In the genomic region with DNA sequence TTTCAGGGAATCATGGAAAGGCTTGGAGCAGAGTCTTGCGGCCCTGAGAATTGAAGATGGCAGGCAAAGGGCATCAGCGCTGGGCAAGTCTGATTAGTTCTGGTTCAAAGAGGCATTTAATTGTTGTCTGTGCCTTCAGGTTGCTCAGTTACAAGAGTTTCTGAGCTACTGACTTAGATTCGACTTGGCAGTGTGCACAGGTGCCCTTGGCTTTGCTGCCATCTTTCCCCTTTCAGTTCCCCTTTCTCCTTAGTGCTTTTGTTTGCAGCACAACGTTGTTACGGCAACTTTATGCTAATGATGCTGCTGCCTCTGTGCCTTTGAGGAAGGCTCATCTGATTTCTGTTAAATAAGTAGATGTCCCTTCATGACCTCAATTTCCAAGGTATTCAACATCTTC, we compare ENCODE assay signal across 9 cellular contexts. TPM values are rescaled to one million over a fixed set of nuclear protein-coding genes. Genes with fewer than 3 reads are reported as not detected.
DNase-seq lines count a peak whose midpoint lies in the region; ATAC-seq and TF ChIP-seq lines count a peak whose summit lies in the region.
"Had no signal": no experiment of that assay in that cellular context is flagged by ENCODE, and none has a peak within 500 bp of the region (broad histone marks: within the 10 kb centered on the region; RNA-seq: fewer than 3 reads in every experiment).

No MANE protein-coding gene starts in this region.

- no peaks in the 10 kb centered on the region for H3K27me3 ChIP-seq in left lung
- no peaks in the 10 kb centered on the region for H3K27me3 ChIP-seq in foreskin keratinocyte
- H3K27me3 ChIP-seq in psoas muscle (ENCODE audit: insufficient read depth in 3 of 3, low read length in 2 of 3): no peaks in the 10 kb centered on the region

- intact Hi-C loops in left lung (cut with DNase I) (no loop called here), psoas muscle (cut with DNase I) (no loop called here)

- H3K27me3 Mint-ChIP-seq in osteocyte (ENCODE audit: unreplicated experiment): no peaks in the 10 kb centered on the region

- no peak overlapping the region for H3K4me3 Mint-ChIP-seq in osteocyte (ENCODE audit: unreplicated experiment)

- peak overlapping the region in 1 of 2 donors; percentile 39 for H3K27ac ChIP-seq in left lung
- no peak overlapping the region for H3K27ac ChIP-seq in foreskin keratinocyte
- no peak overlapping the region for H3K27ac ChIP-seq in psoas muscle
- H3K27ac ChIP-seq: parathyroid adenoma had no signal

- ATAC-seq in GM18870 (IDR thresholded peaks at IDR 0.05; ENCODE audit: unreplicated experiment) (peak; percentile 97), HG02642 (IDR thresholded peaks at IDR 0.05; ENCODE audit: poor library complexity, unreplicated experiment) (peak; percentile 97), left lung (peak; percentile 77), foreskin keratinocyte (no peak), psoas muscle (no peak)
- no peak for ATAC-seq in stimulated activated naive CD8-positive, alpha-beta T cell treated with anti-CD3 and anti-CD28 coated beads, Interleukin-15, Interleukin-2, amounts not matched to agents 100 U/mL and 50 U/mL, for 24 hours

- TF ChIP-seq CTCF in left lung (IDR thresholded peaks at IDR 0.05) (no peak), foreskin keratinocyte (conservative IDR thresholded peaks at IDR 0.05) (no peak), psoas muscle (IDR thresholded peaks at IDR 0.05) (no peak), osteocyte (IDR thresholded peaks at IDR 0.05) (no peak)

- 71 to 74% (median 74%) methylated on average over 5 of the region's 5 CpGs for WGBS in psoas muscle, 3 donors

- no peaks in the 10 kb centered on the region for H3K4me1 Mint-ChIP-seq in osteocyte (ENCODE audit: unreplicated experiment)

- H3K9me3 ChIP-seq in left lung (no peaks in the 10 kb centered on the region), psoas muscle (no peaks in the 10 kb centered on the region)

- H3K36me3 ChIP-seq in left lung (no peaks in the 10 kb centered on the region), psoas muscle (ENCODE audit: insufficient read depth in 1 of 2, low read depth in 1 of 2) (no peaks in the 10 kb centered on the region)

- no peaks in the 10 kb centered on the region for H3K9me3 Mint-ChIP-seq in osteocyte (ENCODE audit: unreplicated experiment)

- DNase-seq in NCI-H146 (lab: John Stamatoyannopoulos, UW) (peak; percentile 39), left lung (peak in 1 of 2 donors; percentile 53), foreskin keratinocyte (no peak), psoas muscle (no peak), osteocyte (ENCODE audit: extremely low spot score, unreplicated experiment) (no peak)
- DNase-seq in stimulated activated naive CD8-positive, alpha-beta T cell treated with anti-CD3 and anti-CD28 coated beads, Interleukin-15, Interleukin-2, amounts not matched to agents 100 U/mL and 50 U/mL, for 24 hours: no peak

- no peak overlapping the region for H3K27ac Mint-ChIP-seq in osteocyte (ENCODE audit: unreplicated experiment)

- H3K36me3 Mint-ChIP-seq in osteocyte (ENCODE audit: unreplicated experiment): no peaks in the 10 kb centered on the region

- no peak overlapping the region for H3K4me3 ChIP-seq in left lung
- H3K4me3 ChIP-seq in psoas muscle: no peak overlapping the region

- H3K4me1 ChIP-seq in left lung (no peaks in the 10 kb centered on the region), foreskin keratinocyte (no peaks in the 10 kb centered on the region), psoas muscle (no peaks in the 10 kb centered on the region)
- H3K4me1 ChIP-seq: parathyroid adenoma had no signal

RNA-seq across cellular contexts. Expression of gene P2RY14, which starts 12.5 kb away (rescaled TPM):
- total RNA-seq in left lung (1 to 10 TPM; 2.4 to 3.6 TPM), foreskin keratinocyte (not detected in 2 replicates), psoas muscle (1 to 10 TPM; 1.2 to 1.9 (median 1.7) TPM), osteocyte (not detected in 2 replicates)
- polyA plus RNA-seq in foreskin keratinocyte (not detected in 2 replicates), psoas muscle (1 to 10 TPM in 1 of 3 donors, under 1 TPM in 2; 0.55 to 1.2 (median 0.96) TPM)

RNA-seq across cellular contexts. Expression of gene GPR87, which starts 50.8 kb away (rescaled TPM):
- total RNA-seq in left lung (under 1 TPM; 0.52 to 0.85 TPM), foreskin keratinocyte (58.3 and 62.8 TPM in 2 replicates), psoas muscle (not detected), osteocyte (not detected in 2 replicates)
- polyA plus RNA-seq in foreskin keratinocyte (51.5 and 52.2 TPM in 2 replicates), psoas muscle (not detected)

Comparison
In these comparisons a context has a peak if more than half of its experiments do, and no peak if none do; other contexts are left out.
1. ATAC-seq: peak in GM18870 (single experiment), HG02642 (single experiment) and left lung (single experiment); none in stimulated activated naive CD8-positive, alpha-beta T cell treated with anti-CD3 and anti-CD28 coated beads, Interleukin-15, Interleukin-2, amounts not matched to agents 100 U/mL and 50 U/mL, for 24 hours (single experiment), foreskin keratinocyte (single experiment) and psoas muscle (0 of 4).
2. RNA of gene GPR87, which starts 50.8 kb away (total RNA-seq): 58.3 to 62.8 TPM in foreskin keratinocyte; 0.52 to 0.85 TPM in left lung, not detected in psoas muscle and not detected in osteocyte; every median in the first group is over 10 times any median in the second.